12 cellular contexts compared by ENCODE assay signal in the genomic region with DNA sequence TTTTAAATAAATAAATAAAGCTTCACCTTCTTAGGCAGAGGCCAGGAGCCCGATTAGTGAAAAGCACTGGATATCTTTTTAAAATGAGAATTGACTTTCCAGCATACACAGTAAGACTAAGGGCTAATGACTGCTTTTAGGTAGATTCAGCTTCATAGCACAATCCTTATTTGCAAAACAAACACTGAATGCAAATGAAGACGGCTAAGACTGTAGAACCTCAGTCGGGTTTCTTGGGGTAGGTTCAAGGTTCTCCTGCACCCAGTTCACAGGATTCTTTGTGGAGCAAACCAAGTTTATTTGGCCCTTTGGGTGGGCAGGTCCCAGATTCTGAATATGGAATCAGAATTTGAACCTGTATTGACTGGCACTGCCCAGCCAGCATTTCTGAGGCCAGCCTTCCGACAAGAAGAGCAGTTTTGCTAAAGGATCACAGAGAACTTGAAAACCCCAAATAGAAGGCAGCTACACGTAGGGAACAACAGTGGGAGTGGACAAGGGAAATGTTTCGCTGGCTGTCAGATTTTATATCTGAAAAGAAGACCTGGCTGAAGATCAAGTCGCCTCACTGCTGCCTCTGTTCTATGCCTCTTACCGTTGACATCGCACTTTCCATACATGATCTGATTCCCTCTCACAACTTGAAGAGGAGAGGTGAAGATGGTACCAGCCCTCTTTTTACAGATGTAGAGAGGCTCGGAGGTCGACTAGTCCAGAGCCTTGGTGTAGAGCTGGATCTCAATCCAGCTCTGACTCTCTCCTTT. TPM values are rescaled to one million over a fixed set of nuclear protein-coding genes. Genes with fewer than 3 reads are reported as not detected.
DNase-seq lines count a peak whose midpoint lies in the region; TF ChIP-seq lines count a peak whose summit lies in the region.
"Had no signal": no experiment of that assay in that cellular context is flagged by ENCODE, and none has a peak within 500 bp of the region (broad histone marks: within the 10 kb centered on the region; RNA-seq: fewer than 3 reads in every experiment).

No MANE protein-coding gene starts in this region.

- H3K4me3 Mint-ChIP-seq in activated naive CD8-positive, alpha-beta T cell = no peak overlapping the region
- H3K4me3 Mint-ChIP-seq in activated naive CD8-positive, alpha-beta T cell treated with anti-CD3 and anti-CD28 coated beads for 36 hours = no peak overlapping the region
- H3K4me3 Mint-ChIP-seq in activated CD4-positive, alpha-beta memory T cell treated with anti-CD3 and anti-CD28 coated beads for 36 hours = peak overlapping the region; percentile 66

- no peak overlapping the region for H3K4me3 ChIP-seq in hepatocyte
- no peak overlapping the region for H3K4me3 ChIP-seq in suprapubic skin

- TF ChIP-seq CTCF in hepatocyte (IDR thresholded peaks at IDR 0.05; ENCODE audit: poor library complexity) = no peak
- no peak for TF ChIP-seq CTCF in suprapubic skin (IDR thresholded peaks at IDR 0.05)

- no peak overlapping the region for H2AFZ ChIP-seq in hepatocyte

- peaks cover 3% of the 10 kb centered on the region for H3K36me3 Mint-ChIP-seq in activated naive CD8-positive, alpha-beta T cell
- peaks cover 25% of the 10 kb centered on the region for H3K36me3 Mint-ChIP-seq in activated naive CD8-positive, alpha-beta T cell treated with anti-CD3 and anti-CD28 coated beads for 36 hours
- H3K36me3 Mint-ChIP-seq in activated CD4-positive, alpha-beta memory T cell treated with anti-CD3 and anti-CD28 coated beads for 36 hours = peaks cover 16% of the 10 kb centered on the region

- H3K79me2 ChIP-seq in hepatocyte = peaks cover 86% of the 10 kb centered on the region

- no peak for TF ChIP-seq POLR2A in suprapubic skin (IDR thresholded peaks at IDR 0.05)

- H3K9me3 ChIP-seq in hepatocyte (ENCODE audit: low read depth) (no peaks in the 10 kb centered on the region), suprapubic skin (no peaks in the 10 kb centered on the region)

- whole genome bisulfite sequencing in hepatocyte (ENCODE audit: low lambda C conversion rate, missing lambda C conversion rate) = 56% methylated on average over 11 of the region's 11 CpGs
- WGBS in suprapubic skin = 70% methylated on average over 11 of the region's 11 CpGs

- no peaks in the 10 kb centered on the region for H3K9me2 ChIP-seq in hepatocyte (replicated peaks; ENCODE audit: insufficient read depth)

- CTCF ChIA-PET in activated CD4-positive, alpha-beta memory T cell treated with anti-CD3 and anti-CD28 coated beads for 36 hours (lab: Charles Lee) = interaction anchor here (4.7 kb wide), 1 partner anchor 104 kb away, joined by 24 read pairs; no protein-coding TSS in a partner anchor

- H4K20me1 ChIP-seq in hepatocyte (ENCODE audit: insufficient read depth, poor library complexity, severe bottlenecking) = no peaks in the 10 kb centered on the region

- intact Hi-C loops in activated CD4-positive, alpha-beta memory T cell treated with anti-CD3 and anti-CD28 coated beads for 36 hours (cut with micrococcal nuclease) = no loop called here

- H3K4me1 ChIP-seq in hepatocyte (ENCODE audit: insufficient read depth) (peaks cover 38% of the 10 kb centered on the region), suprapubic skin (peaks cover 40% of the 10 kb centered on the region)

- peak overlapping the region; percentile 38 for H3K27ac Mint-ChIP-seq in activated naive CD8-positive, alpha-beta T cell
- no peak overlapping the region for H3K27ac Mint-ChIP-seq in activated naive CD8-positive, alpha-beta T cell treated with anti-CD3 and anti-CD28 coated beads for 36 hours
- peak overlapping the region; percentile 73 for H3K27ac Mint-ChIP-seq in activated CD4-positive, alpha-beta memory T cell treated with anti-CD3 and anti-CD28 coated beads for 36 hours

- POLR2A ChIA-PET in activated CD4-positive, alpha-beta memory T cell treated with anti-CD3 and anti-CD28 coated beads for 36 hours (lab: Charles Lee) = interaction anchor here (1.6 kb wide), 1 partner anchor 53 kb away, joined by 3 read pairs; no protein-coding TSS in a partner anchor

- peaks cover 78% of the 10 kb centered on the region for H3K4me1 Mint-ChIP-seq in activated naive CD8-positive, alpha-beta T cell (ENCODE audit: low read depth)
- H3K4me1 Mint-ChIP-seq in activated naive CD8-positive, alpha-beta T cell treated with anti-CD3 and anti-CD28 coated beads for 36 hours = peaks cover 55% of the 10 kb centered on the region
- H3K4me1 Mint-ChIP-seq in activated CD4-positive, alpha-beta memory T cell treated with anti-CD3 and anti-CD28 coated beads for 36 hours (ENCODE audit: low read depth) = peaks cover 83% of the 10 kb centered on the region

- TF ChIP-seq EP300 in suprapubic skin (IDR thresholded peaks at IDR 0.05) = no peak

- no peaks in the 10 kb centered on the region for H3K9me3 Mint-ChIP-seq in activated naive CD8-positive, alpha-beta T cell (ENCODE audit: low read depth)
- peaks cover 1% of the 10 kb centered on the region for H3K9me3 Mint-ChIP-seq in activated naive CD8-positive, alpha-beta T cell treated with anti-CD3 and anti-CD28 coated beads for 36 hours
- no peaks in the 10 kb centered on the region for H3K9me3 Mint-ChIP-seq in activated CD4-positive, alpha-beta memory T cell treated with anti-CD3 and anti-CD28 coated beads for 36 hours
- H3K9me3 Mint-ChIP-seq: neural crest cell had no signal

- no peaks in the 10 kb centered on the region for H3K27me3 Mint-ChIP-seq in activated naive CD8-positive, alpha-beta T cell
- no peaks in the 10 kb centered on the region for H3K27me3 Mint-ChIP-seq in activated naive CD8-positive, alpha-beta T cell treated with anti-CD3 and anti-CD28 coated beads for 36 hours
- H3K27me3 Mint-ChIP-seq in activated CD4-positive, alpha-beta memory T cell treated with anti-CD3 and anti-CD28 coated beads for 36 hours = no peaks in the 10 kb centered on the region

- H3K36me3 ChIP-seq in hepatocyte (replicated peaks; ENCODE audit: insufficient read depth, low read depth) (no peaks in the 10 kb centered on the region), suprapubic skin (no peaks in the 10 kb centered on the region)

- H3K27ac ChIP-seq in hepatocyte = peak overlapping the region; percentile 61
- peak overlapping the region; percentile 45 for H3K27ac ChIP-seq in suprapubic skin

- DNase-seq in activated naive CD8-positive, alpha-beta T cell treated with anti-CD3 and anti-CD28 coated beads for 36 hours = no peak
- no peak for DNase-seq in activated CD4-positive, alpha-beta memory T cell treated with anti-CD3 and anti-CD28 coated beads for 36 hours
- DNase-seq in hepatocyte (ENCODE audit: low spot score) (no peak), suprapubic skin (ENCODE audit: low spot score in 2 of 2) (peak in 1 of 2 donors; percentile 10), DMS53 (lab: John Stamatoyannopoulos, UW) (no peak), C1 segment of cervical spinal cord (lab: John Stamatoyannopoulos, UW) (no peak)
- DNase-seq in stimulated activated CD4-positive, alpha-beta T cell treated with anti-CD3 and anti-CD28 coated beads, Interleukin-4, amount 100 ng/mL, for 1 hour = no peak
- DNase-seq: activated effector memory CD4-positive, alpha-beta T cell treated with Interleukin-2 at 50 U/mL for 16 hours; NCI-H1436; NCI-H82 had no signal

- peak overlapping the region; percentile 69 for H3K4me2 ChIP-seq in hepatocyte

- no peaks in the 10 kb centered on the region for H3K27me3 ChIP-seq in hepatocyte
- H3K27me3 ChIP-seq in suprapubic skin = no peaks in the 10 kb centered on the region

RNA-seq across cellular contexts. Expression of a gene that starts 8.2 kb away (rescaled TPM):
- 1 to 10 TPM; 6.5 to 6.9 TPM for total RNA-seq in activated naive CD8-positive, alpha-beta T cell treated with anti-CD3 and anti-CD28 coated beads for 36 hours
- 10 to 100 TPM; 16.3 to 16.7 TPM for total RNA-seq in activated CD4-positive, alpha-beta memory T cell treated with anti-CD3 and anti-CD28 coated beads for 36 hours
- total RNA-seq in hepatocyte (3.1 and 5.1 TPM in 2 replicates), suprapubic skin (10 to 100 TPM; 14.7 to 22.0 (median 19.0) TPM)
- polyA plus RNA-seq in hepatocyte = 3.2 and 5.2 TPM in 2 replicates
